In the genomic region with DNA sequence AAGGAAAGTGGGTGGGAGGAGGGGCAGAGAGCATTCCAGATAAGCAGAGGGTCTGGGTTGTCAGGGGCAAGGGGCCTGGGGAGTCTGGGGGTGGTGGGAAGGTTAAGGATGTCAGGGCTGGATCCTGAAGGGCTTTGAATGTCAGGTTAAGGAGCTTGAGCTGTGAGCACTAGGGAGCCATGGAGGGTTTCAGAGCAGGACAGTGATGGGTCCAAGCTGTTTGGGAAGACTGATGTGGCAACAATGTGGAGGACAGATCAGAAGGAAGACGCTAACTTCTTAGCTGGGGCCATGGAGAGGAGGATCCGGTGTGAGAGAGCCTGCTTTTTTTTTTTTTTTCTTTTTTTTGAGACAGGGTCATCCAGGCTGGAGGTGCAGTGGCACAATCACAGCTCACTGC, we compare ENCODE assay signal across 16 cellular contexts. TPM values are rescaled to one million over a fixed set of nuclear protein-coding genes. Genes with fewer than 3 reads are reported as not detected.
"Had no signal": no experiment of that assay in that cellular context is flagged by ENCODE, and none has a peak within 500 bp of the region (broad histone marks: within the 10 kb centered on the region; RNA-seq: fewer than 3 reads in every experiment).

No MANE protein-coding gene starts in this region.

- H3K9me3 ChIP-seq: neutrophil, thoracic aorta, vagina had no signal

- FAIRE-seq: keratinocyte had no signal

- H3K27me3 ChIP-seq: neutrophil, vagina had no signal

- DNase-seq: activated B cell treated with CpG ODN at 0.5 μM for 24 hours; activated CD4-positive, alpha-beta T cell treated with anti-CD3 and anti-CD28 coated beads, Interleukin-2, amount 10 ng/mL, durations not matched to agents 24 days and 14 days; activated naive CD4-positive, alpha-beta T cell treated with anti-CD3 and anti-CD28 coated beads, Interleukin-2, amount 10 ng/mL, durations not matched to agents 7 days and 5 days; activated T-cell treated with anti-CD3 and anti-CD28 coated beads for 4 hours; central memory CD4-positive, alpha-beta T cell; cortex of kidney; effector memory CD4-positive, alpha-beta T cell; midbrain; stimulated activated CD4-positive, alpha-beta T cell treated with anti-CD3 and anti-CD28 coated beads, Interleukin-12 subunit alpha, Interleukin-12 subunit beta, amount 100 ng/mL, for 4 hours; stimulated activated naive CD4-positive, alpha-beta T cell treated with Interleukin-2 at 50 U/mL for 16 hours had no signal

- H3K36me3 ChIP-seq: neutrophil, thoracic aorta, vagina had no signal

- H3K27ac ChIP-seq: neutrophil, thoracic aorta, vagina had no signal

- H3K4me3 ChIP-seq: thoracic aorta, vagina had no signal

- ATAC-seq: sciatic nerve had no signal

RNA-seq across cellular contexts. Expression of a gene that starts 13.9 kb away (rescaled TPM):
- total RNA-seq: activated CD4-positive, alpha-beta T cell treated with anti-CD3 and anti-CD28 coated beads, Interleukin-2, amount 10 ng/mL, durations not matched to agents 24 days and 14 days; activated T-helper 2 cell treated with anti-CD3 and anti-CD28 coated beads, Interferon-gamma antibody, Interleukin-2, Interleukin-4, amounts not matched to agents 10 μg/mL and 5 μg/mL and 100 μg/mL, durations not matched to agents 14 hours and 24 hours and 36 hours had no signal
